1 cellular context compared by ENCODE assay signal in the genomic region with DNA sequence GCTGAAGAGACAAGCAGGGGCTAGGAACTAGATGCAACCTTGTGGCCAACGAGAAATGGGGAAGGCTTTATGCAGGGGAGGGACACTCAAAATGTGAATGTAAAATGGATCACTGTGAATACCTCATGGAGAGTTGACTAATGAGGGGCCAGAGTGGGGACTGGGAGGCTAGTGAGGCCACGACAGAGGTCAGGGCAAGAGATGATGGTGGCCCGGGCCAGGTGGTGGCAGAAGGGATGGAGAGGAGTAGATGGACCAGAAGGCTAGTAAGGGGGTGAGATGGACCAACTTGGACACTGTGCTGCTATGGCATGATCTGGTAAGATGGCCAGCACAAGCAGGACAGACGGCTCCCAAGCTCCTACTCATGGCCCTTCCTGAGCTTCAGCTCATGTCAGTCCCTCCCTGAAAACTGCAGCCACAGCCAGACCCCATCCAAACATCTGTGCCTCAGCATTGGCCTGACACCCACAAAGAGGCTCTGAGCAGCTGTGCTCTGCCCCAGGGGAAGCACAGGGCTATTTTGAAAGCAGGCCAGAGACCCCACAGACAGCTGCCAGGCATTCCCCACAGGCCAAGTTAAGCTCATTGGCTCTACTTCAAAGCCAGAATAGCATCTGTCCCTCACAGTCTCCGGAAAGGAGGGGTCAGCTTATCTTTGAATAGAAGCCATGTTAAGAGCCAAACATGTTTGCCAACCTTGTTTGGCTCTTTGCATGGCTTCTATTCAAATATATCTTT.
TF ChIP-seq lines count a peak whose summit lies in the region.

No MANE protein-coding gene starts in this region.

TF ChIP-seq in GM12878, 131 proteins besides CTCF, POLR2A, EP300 and RAD21 (continued from another document):
- TF ChIP-seq, protein P1, sequence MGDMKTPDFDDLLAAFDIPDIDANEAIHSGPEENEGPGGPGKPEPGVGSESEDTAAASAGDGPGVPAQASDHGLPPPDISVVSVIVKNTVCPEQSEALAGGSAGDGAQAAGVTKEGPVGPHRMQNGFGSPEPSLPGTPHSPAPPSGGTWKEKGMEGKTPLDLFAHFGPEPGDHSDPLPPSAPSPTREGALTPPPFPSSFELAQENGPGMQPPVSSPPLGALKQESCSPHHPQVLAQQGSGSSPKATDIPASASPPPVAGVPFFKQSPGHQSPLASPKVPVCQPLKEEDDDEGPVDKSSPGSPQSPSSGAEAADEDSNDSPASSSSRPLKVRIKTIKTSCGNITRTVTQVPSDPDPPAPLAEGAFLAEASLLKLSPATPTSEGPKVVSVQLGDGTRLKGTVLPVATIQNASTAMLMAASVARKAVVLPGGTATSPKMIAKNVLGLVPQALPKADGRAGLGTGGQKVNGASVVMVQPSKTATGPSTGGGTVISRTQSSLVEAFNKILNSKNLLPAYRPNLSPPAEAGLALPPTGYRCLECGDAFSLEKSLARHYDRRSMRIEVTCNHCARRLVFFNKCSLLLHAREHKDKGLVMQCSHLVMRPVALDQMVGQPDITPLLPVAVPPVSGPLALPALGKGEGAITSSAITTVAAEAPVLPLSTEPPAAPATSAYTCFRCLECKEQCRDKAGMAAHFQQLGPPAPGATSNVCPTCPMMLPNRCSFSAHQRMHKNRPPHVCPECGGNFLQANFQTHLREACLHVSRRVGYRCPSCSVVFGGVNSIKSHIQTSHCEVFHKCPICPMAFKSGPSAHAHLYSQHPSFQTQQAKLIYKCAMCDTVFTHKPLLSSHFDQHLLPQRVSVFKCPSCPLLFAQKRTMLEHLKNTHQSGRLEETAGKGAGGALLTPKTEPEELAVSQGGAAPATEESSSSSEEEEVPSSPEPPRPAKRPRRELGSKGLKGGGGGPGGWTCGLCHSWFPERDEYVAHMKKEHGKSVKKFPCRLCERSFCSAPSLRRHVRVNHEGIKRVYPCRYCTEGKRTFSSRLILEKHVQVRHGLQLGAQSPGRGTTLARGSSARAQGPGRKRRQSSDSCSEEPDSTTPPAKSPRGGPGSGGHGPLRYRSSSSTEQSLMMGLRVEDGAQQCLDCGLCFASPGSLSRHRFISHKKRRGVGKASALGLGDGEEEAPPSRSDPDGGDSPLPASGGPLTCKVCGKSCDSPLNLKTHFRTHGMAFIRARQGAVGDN (IDR thresholded peaks at IDR 0.05) = 0 out of 2 replicates have a peak, but pooled peaks have one; percentile 26
- TF ChIP-seq MEF2A (IDR thresholded peaks at IDR 0.05; ENCODE audit: insufficient read depth, low read depth, low read length) = peak; percentile 82
- TF ChIP-seq MYC (IDR thresholded peaks at IDR 0.05; ENCODE audit: insufficient read depth, insufficient read length, insufficient replicate concordance, low read length, severe bottlenecking) = no peak
- TF ChIP-seq PAX8 (IDR thresholded peaks at IDR 0.05) = no peak
- TF ChIP-seq, protein P2, sequence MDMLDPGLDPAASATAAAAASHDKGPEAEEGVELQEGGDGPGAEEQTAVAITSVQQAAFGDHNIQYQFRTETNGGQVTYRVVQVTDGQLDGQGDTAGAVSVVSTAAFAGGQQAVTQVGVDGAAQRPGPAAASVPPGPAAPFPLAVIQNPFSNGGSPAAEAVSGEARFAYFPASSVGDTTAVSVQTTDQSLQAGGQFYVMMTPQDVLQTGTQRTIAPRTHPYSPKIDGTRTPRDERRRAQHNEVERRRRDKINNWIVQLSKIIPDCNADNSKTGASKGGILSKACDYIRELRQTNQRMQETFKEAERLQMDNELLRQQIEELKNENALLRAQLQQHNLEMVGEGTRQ (IDR thresholded peaks at IDR 0.05; ENCODE audit: borderline replicate concordance, low read depth, low read length) = no peak
- no peak for TF ChIP-seq STAT3 (IDR thresholded peaks at IDR 0.05; ENCODE audit: low read depth, low read length)
- TF ChIP-seq RUNX3 (IDR thresholded peaks at IDR 0.05; ENCODE audit: low read length) = peak; percentile 81
- no peak for TF ChIP-seq NRF1 (conservative IDR thresholded peaks at IDR 0.05; ENCODE audit: low read depth, low read length)
- TF ChIP-seq SUZ12 (IDR thresholded peaks at IDR 0.05; ENCODE audit: unreplicated experiment) = no peak
- TF ChIP-seq TBL1XR1 (IDR thresholded peaks at IDR 0.05; ENCODE audit: low read depth, low read length) = no peak; the same call in 1 of the 2 replicates
- no peak for TF ChIP-seq POU2F2 (IDR thresholded peaks at IDR 0.05; ENCODE audit: borderline replicate concordance, low read depth, low read length)
- TF ChIP-seq, protein P3, sequence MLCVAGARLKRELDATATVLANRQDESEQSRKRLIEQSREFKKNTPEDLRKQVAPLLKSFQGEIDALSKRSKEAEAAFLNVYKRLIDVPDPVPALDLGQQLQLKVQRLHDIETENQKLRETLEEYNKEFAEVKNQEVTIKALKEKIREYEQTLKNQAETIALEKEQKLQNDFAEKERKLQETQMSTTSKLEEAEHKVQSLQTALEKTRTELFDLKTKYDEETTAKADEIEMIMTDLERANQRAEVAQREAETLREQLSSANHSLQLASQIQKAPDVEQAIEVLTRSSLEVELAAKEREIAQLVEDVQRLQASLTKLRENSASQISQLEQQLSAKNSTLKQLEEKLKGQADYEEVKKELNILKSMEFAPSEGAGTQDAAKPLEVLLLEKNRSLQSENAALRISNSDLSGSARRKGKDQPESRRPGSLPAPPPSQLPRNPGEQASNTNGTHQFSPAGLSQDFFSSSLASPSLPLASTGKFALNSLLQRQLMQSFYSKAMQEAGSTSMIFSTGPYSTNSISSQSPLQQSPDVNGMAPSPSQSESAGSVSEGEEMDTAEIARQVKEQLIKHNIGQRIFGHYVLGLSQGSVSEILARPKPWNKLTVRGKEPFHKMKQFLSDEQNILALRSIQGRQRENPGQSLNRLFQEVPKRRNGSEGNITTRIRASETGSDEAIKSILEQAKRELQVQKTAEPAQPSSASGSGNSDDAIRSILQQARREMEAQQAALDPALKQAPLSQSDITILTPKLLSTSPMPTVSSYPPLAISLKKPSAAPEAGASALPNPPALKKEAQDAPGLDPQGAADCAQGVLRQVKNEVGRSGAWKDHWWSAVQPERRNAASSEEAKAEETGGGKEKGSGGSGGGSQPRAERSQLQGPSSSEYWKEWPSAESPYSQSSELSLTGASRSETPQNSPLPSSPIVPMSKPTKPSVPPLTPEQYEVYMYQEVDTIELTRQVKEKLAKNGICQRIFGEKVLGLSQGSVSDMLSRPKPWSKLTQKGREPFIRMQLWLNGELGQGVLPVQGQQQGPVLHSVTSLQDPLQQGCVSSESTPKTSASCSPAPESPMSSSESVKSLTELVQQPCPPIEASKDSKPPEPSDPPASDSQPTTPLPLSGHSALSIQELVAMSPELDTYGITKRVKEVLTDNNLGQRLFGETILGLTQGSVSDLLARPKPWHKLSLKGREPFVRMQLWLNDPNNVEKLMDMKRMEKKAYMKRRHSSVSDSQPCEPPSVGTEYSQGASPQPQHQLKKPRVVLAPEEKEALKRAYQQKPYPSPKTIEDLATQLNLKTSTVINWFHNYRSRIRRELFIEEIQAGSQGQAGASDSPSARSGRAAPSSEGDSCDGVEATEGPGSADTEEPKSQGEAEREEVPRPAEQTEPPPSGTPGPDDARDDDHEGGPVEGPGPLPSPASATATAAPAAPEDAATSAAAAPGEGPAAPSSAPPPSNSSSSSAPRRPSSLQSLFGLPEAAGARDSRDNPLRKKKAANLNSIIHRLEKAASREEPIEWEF (IDR thresholded peaks at IDR 0.05; ENCODE audit: insufficient replicate concordance, low read depth, low read length) = no peak
- no peak for TF ChIP-seq SPI1 (IDR thresholded peaks at IDR 0.05; ENCODE audit: borderline replicate concordance, insufficient read depth, low read depth, low read length)
- no peak for TF ChIP-seq LARP7 (IDR thresholded peaks at IDR 0.05)
- TF ChIP-seq, protein P4, sequence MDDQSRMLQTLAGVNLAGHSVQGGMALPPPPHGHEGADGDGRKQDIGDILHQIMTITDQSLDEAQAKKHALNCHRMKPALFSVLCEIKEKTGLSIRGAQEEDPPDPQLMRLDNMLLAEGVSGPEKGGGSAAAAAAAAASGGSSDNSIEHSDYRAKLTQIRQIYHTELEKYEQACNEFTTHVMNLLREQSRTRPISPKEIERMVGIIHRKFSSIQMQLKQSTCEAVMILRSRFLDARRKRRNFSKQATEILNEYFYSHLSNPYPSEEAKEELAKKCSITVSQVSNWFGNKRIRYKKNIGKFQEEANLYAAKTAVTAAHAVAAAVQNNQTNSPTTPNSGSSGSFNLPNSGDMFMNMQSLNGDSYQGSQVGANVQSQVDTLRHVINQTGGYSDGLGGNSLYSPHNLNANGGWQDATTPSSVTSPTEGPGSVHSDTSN (IDR thresholded peaks at IDR 0.05; ENCODE audit: insufficient replicate concordance, low read depth, low read length) = no peak
- TF ChIP-seq NR2C2 (IDR thresholded peaks at IDR 0.05; ENCODE audit: borderline replicate concordance, control insufficient read depth, insufficient read length, low read depth) = no peak
- TF ChIP-seq SRF (IDR thresholded peaks at IDR 0.05; ENCODE audit: low read depth in 2 of 2, low read length in 2 of 2) = no peak
- peak; percentile 98 for TF ChIP-seq TCF12 (IDR thresholded peaks at IDR 0.05; ENCODE audit: low read depth, low read length)
- TF ChIP-seq, protein P5, sequence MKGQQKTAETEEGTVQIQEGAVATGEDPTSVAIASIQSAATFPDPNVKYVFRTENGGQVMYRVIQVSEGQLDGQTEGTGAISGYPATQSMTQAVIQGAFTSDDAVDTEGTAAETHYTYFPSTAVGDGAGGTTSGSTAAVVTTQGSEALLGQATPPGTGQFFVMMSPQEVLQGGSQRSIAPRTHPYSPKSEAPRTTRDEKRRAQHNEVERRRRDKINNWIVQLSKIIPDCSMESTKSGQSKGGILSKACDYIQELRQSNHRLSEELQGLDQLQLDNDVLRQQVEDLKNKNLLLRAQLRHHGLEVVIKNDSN (IDR thresholded peaks at IDR 0.05; ENCODE audit: borderline replicate concordance, extremely low read length, insufficient read depth, low read depth, low read length) = no peak
- TF ChIP-seq ZSCAN29 (IDR thresholded peaks at IDR 0.05) = no peak
- no peak for TF ChIP-seq BACH1 (IDR thresholded peaks at IDR 0.05; ENCODE audit: borderline replicate concordance)
- no peak for TF ChIP-seq GATAD2B (conservative IDR thresholded peaks at IDR 0.05; ENCODE audit: low read depth)
- TF ChIP-seq BHLHE40 (IDR thresholded peaks at IDR 0.05; ENCODE audit: borderline replicate concordance in 1 of 2, low read depth in 2 of 2, low read length in 1 of 2) = no peak
- no peak for TF ChIP-seq ETV6 (conservative IDR thresholded peaks at IDR 0.05 in 1 of 2, IDR thresholded peaks at IDR 0.05 in 1 of 2; ENCODE audit: borderline replicate concordance in 1 of 2, low read depth in 1 of 2)
- TF ChIP-seq, protein P6, sequence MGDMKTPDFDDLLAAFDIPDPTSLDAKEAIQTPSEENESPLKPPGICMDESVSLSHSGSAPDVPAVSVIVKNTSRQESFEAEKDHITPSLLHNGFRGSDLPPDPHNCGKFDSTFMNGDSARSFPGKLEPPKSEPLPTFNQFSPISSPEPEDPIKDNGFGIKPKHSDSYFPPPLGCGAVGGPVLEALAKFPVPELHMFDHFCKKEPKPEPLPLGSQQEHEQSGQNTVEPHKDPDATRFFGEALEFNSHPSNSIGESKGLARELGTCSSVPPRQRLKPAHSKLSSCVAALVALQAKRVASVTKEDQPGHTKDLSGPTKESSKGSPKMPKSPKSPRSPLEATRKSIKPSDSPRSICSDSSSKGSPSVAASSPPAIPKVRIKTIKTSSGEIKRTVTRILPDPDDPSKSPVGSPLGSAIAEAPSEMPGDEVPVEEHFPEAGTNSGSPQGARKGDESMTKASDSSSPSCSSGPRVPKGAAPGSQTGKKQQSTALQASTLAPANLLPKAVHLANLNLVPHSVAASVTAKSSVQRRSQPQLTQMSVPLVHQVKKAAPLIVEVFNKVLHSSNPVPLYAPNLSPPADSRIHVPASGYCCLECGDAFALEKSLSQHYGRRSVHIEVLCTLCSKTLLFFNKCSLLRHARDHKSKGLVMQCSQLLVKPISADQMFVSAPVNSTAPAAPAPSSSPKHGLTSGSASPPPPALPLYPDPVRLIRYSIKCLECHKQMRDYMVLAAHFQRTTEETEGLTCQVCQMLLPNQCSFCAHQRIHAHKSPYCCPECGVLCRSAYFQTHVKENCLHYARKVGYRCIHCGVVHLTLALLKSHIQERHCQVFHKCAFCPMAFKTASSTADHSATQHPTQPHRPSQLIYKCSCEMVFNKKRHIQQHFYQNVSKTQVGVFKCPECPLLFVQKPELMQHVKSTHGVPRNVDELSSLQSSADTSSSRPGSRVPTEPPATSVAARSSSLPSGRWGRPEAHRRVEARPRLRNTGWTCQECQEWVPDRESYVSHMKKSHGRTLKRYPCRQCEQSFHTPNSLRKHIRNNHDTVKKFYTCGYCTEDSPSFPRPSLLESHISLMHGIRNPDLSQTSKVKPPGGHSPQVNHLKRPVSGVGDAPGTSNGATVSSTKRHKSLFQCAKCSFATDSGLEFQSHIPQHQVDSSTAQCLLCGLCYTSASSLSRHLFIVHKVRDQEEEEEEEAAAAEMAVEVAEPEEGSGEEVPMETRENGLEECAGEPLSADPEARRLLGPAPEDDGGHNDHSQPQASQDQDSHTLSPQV (IDR thresholded peaks at IDR 0.05) = no peak
- TF ChIP-seq ZNF217 (IDR thresholded peaks at IDR 0.05) = no peak
- TF ChIP-seq EGR1 (IDR thresholded peaks at IDR 0.05; ENCODE audit: borderline replicate concordance in 1 of 2, low read depth in 2 of 2, low read length in 2 of 2) = no peak
- TF ChIP-seq CBFB (IDR thresholded peaks at IDR 0.05; ENCODE audit: low read depth) = 0 out of 2 replicates have a peak, but pooled peaks have one; percentile 37
- TF ChIP-seq, protein P7, sequence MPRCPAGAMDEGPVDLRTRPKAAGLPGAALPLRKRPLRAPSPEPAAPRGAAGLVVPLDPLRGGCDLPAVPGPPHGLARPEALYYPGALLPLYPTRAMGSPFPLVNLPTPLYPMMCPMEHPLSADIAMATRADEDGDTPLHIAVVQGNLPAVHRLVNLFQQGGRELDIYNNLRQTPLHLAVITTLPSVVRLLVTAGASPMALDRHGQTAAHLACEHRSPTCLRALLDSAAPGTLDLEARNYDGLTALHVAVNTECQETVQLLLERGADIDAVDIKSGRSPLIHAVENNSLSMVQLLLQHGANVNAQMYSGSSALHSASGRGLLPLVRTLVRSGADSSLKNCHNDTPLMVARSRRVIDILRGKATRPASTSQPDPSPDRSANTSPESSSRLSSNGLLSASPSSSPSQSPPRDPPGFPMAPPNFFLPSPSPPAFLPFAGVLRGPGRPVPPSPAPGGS (IDR thresholded peaks at IDR 0.05; ENCODE audit: borderline replicate concordance, insufficient read depth, low read depth, low read length, poor library complexity, severe bottlenecking) = no peak
- TF ChIP-seq IKZF1 (conservative IDR thresholded peaks at IDR 0.05) = peak; percentile 43; the same call in 1 of the 2 replicates
- 0 out of 2 replicates have a peak, but pooled peaks have one; percentile 29 for TF ChIP-seq POLR2AphosphoS5 (IDR thresholded peaks at IDR 0.05; ENCODE audit: low read length)
- no peak for TF ChIP-seq JUND (IDR thresholded peaks at IDR 0.05; ENCODE audit: low read depth, low read length)
- no peak for TF ChIP-seq CBX5 (IDR thresholded peaks at IDR 0.05; ENCODE audit: low read depth)
- TF ChIP-seq NR2F1 (conservative IDR thresholded peaks at IDR 0.05) = no peak
- no peak for TF ChIP-seq MTA3 (IDR thresholded peaks at IDR 0.05; ENCODE audit: borderline replicate concordance, low read length)
- no peak for TF ChIP-seq CEBPB (IDR thresholded peaks at IDR 0.05; ENCODE audit: borderline replicate concordance in 1 of 2, low read depth in 2 of 2, low read length in 2 of 2)
- TF ChIP-seq, protein P8, sequence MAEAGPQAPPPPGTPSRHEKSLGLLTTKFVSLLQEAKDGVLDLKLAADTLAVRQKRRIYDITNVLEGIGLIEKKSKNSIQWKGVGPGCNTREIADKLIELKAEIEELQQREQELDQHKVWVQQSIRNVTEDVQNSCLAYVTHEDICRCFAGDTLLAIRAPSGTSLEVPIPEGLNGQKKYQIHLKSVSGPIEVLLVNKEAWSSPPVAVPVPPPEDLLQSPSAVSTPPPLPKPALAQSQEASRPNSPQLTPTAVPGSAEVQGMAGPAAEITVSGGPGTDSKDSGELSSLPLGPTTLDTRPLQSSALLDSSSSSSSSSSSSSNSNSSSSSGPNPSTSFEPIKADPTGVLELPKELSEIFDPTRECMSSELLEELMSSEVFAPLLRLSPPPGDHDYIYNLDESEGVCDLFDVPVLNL (IDR thresholded peaks at IDR 0.05; ENCODE audit: low read depth, low read length) = no peak
